21 cellular contexts compared by ENCODE assay signal in genomic region chr13:65217459-65217858, GRCh38.
DNase-seq lines count a peak whose midpoint lies in the region; ATAC-seq and TF ChIP-seq lines count a peak whose summit lies in the region.
"Had no signal": no experiment of that assay in that cellular context is flagged by ENCODE, and none has a peak within 500 bp of the region (broad histone marks: within the 10 kb centered on the region; RNA-seq: fewer than 3 reads in every experiment).

No MANE protein-coding gene starts in this region.

- no peaks in the 10 kb centered on the region for H3F3A ChIP-seq in OCI-LY1 (ENCODE audit: insufficient read depth, low read length)

- no peak overlapping the region for H3K9ac ChIP-seq in OCI-LY1 (ENCODE audit: low read length)
- H3K9ac ChIP-seq: SK-N-SH had no signal

- TF ChIP-seq CTCF in OCI-LY1 (IDR thresholded peaks at IDR 0.05; ENCODE audit: low read length) = no peak

- no peaks in the 10 kb centered on the region for H3K27me3 ChIP-seq in OCI-LY1 (ENCODE audit: insufficient read depth, low read length)
- H3K27me3 ChIP-seq in neuron (ENCODE audit: insufficient read depth, low read length) = no peaks in the 10 kb centered on the region
- H3K27me3 ChIP-seq: BE2C had no signal

- H3K36me3 ChIP-seq in OCI-LY1 (ENCODE audit: insufficient read depth, low read length) = no peaks in the 10 kb centered on the region
- H3K36me3 ChIP-seq in neuron (ENCODE audit: insufficient read depth, low read length) = no peaks in the 10 kb centered on the region
- H3K36me3 ChIP-seq: BE2C had no signal

- H3K9me3 ChIP-seq in OCI-LY1 (ENCODE audit: low read length) (no peaks in the 10 kb centered on the region), neuron (ENCODE audit: low read length) (no peaks in the 10 kb centered on the region)
- H3K9me3 ChIP-seq: BE2C, SK-N-SH had no signal

- H3K4me3 ChIP-seq in OCI-LY1 (ENCODE audit: low read depth, low read length, poor library complexity, severe bottlenecking) (no peak overlapping the region), neuron (ENCODE audit: low read length) (no peak overlapping the region)

- peak overlapping the region; percentile 67 for H2AFZ ChIP-seq in OCI-LY1 (ENCODE audit: low read length)
- H2AFZ ChIP-seq in neuron (ENCODE audit: low read depth, low read length) = peak overlapping the region; percentile 5

- no peaks in the 10 kb centered on the region for H3K79me2 ChIP-seq in OCI-LY1 (ENCODE audit: insufficient read depth, low read length)

- H3K4me1 ChIP-seq in OCI-LY1 (ENCODE audit: insufficient read depth, low read length, severe bottlenecking) = peaks cover 10% of the 10 kb centered on the region
- H3K4me1 ChIP-seq in neuron (ENCODE audit: insufficient read depth, low read length) = no peaks in the 10 kb centered on the region
- H3K4me1 ChIP-seq: BE2C had no signal

- H3K27ac ChIP-seq in OCI-LY1 (ENCODE audit: low read depth, low read length, poor library complexity, severe bottlenecking) = no peak overlapping the region

- ATAC-seq in left lobe of liver = no peak
- ATAC-seq: PC-3 had no signal

- DNase-seq in ELF-1 (ENCODE audit: low read depth, low spot score) (peak; percentile 3), iPS-NIHi11 (ENCODE audit: low spot score) (peak; percentile 13), HCEC 1CT (no peak), OCI-M1 (lab: John Stamatoyannopoulos, UW) (no peak), left lobe of liver (ENCODE audit: low spot score) (no peak), NCI-H524 treated with DMSO at 0.1 percent for 48 hours (lab: John Stamatoyannopoulos, UW) (no peak)
- DNase-seq: 8988T; ACHN; BE2C; CD8-positive, alpha-beta memory T cell; DMS79 treated with DMSO at 0.1 percent for 48 hours; MV-4-11; NCI-H1105; NCI-H1436 treated with DMSO at 0.1 percent for 48 hours; NCI-H1930; NCI-H2107; NCI-H526 treated with DMSO at 0.1 percent for 48 hours; PC-3; SK-N-SH had no signal

- no peaks in the 10 kb centered on the region for H3K9me2 ChIP-seq in OCI-LY1 (ENCODE audit: low read depth, low read length)
- H3K9me2 ChIP-seq: SK-N-SH had no signal

- no peaks in the 10 kb centered on the region for H4K20me1 ChIP-seq in OCI-LY1 (ENCODE audit: insufficient read depth, low read length)

- no peak overlapping the region; the same call in 1 of the 2 replicates for H3K4me2 ChIP-seq in OCI-LY1 (ENCODE audit: low read length)
- H3K4me2 ChIP-seq: SK-N-SH had no signal

Comparison
In these comparisons a context has a peak if more than half of its experiments do, and no peak if none do; other contexts are left out.
1. DNase-seq: peak in ELF-1 (single experiment) and iPS-NIHi11 (single experiment); none in HCEC 1CT (single experiment), OCI-M1 (single experiment), left lobe of liver (single experiment) and NCI-H524 treated with DMSO at 0.1 percent for 48 hours (single experiment).